Comparison of ENCODE assay signal across 8 cellular contexts in the genomic region with DNA sequence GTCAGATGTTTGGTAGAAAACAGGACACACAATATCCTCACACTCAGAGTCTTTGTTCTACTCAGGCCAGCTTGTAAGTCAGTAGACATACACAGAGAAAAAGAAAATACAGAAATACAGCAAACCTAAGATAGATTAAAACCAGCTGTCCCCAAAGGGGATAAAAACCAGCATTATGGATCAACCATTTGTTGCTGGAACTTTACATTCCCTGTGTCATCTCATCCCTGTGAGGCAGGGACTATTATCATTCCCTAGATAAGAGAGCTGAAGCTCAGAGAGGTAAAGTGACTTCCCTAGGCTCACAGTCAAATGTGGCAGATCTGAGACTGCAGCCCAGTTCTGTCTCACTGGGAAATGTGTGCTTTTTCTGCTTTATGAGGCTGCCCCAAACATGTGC.
"Had no signal": no experiment of that assay in that cellular context is flagged by ENCODE, and none has a peak within 500 bp of the region (broad histone marks: within the 10 kb centered on the region; RNA-seq: fewer than 3 reads in every experiment).

No MANE protein-coding gene starts in this region.

- DNase-seq: GM23248, GOT3, H7, HFFc6 had no signal

- ATAC-seq: HCT116, HepG2 had no signal

- H3K9me3 ChIP-seq: HAP-1 had no signal

- H3K27ac ChIP-seq: GM23248, HL-60 had no signal

- H3K4me1 ChIP-seq: HAP-1 had no signal

- H3K36me3 ChIP-seq: HAP-1 had no signal

- H3K4me3 ChIP-seq: GM23248, HAP-1 had no signal

- H3K9ac ChIP-seq: GM23248 had no signal
